In the genomic region with DNA sequence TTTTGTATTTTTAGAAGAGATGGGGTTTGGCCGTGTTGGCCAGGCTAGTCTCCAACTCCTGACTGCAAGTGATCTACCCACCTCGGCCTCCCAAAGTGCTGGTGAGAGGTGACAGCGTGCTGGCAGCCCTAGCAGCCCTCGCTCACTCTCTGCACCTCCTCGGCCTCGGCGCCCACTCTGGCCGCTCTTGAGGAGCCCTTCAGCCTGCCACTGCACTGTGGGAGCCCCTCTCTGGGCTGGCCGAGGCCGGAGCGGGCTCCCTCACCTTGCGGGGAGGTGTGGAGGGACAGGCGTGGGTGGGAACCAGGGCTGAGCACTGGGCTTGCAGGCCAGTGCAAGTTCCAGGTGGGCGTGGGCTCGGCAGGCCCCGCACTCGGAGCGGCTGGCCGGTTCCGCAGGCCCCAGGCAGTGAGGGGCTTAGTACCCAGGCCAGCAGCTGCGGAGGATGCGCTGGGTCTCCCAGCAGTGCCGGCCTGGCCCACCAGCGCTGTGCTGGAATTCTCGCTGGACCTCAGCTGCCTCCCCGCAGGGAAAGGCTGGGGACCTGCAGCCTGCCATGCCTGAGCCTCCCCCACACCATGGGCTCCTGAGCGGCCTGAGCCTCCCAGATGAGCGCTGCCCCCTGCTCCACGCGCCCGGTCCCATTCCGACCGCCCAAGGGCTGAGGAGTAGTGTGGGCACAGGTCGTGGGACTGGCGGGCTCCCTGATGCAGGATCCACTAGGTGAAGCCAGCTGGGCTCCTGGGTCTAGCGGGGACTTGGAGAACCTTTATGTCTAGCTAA, we compare ENCODE assay signal across 1 cellular context.
TF ChIP-seq lines count a peak whose summit lies in the region.

No MANE protein-coding gene starts in this region.

TF ChIP-seq in K562, 482 proteins besides CTCF, POLR2A, EP300 and RAD21 (continued from another document):
- 0 out of 2 replicates have a peak, but pooled peaks have one; percentile 34 for TF ChIP-seq HLTF (IDR thresholded peaks at IDR 0.05)
